28 cellular contexts compared by ENCODE assay signal in the genomic region with DNA sequence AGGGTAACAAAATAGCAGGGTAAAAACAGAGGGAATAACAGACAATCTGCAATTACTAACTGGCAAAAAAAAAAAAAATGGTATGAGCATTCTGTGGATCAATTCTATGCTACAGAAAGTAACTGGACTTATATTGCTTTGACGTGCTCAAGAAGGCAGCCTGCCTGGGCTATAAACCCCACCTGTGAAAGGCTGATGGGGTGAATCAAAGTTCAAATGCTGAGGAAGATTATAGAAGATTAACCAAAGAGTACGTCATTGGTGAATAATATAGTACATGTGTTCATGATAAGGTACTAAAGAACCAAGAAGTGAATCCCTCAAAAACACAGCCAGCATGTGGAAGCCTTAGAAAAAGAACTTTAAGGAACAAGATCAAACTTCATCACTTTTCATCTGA.
"Had no signal": no experiment of that assay in that cellular context is flagged by ENCODE, and none has a peak within 500 bp of the region (broad histone marks: within the 10 kb centered on the region; RNA-seq: fewer than 3 reads in every experiment).

No MANE protein-coding gene starts in this region.

- H3K36me3 ChIP-seq: colonic mucosa, esophagus muscularis mucosa, heart right ventricle, pancreas, right lobe of liver, suprapubic skin, transverse colon, upper lobe of right lung, uterus had no signal

- DNase-seq: colonic mucosa; effector CD8-positive, alpha-beta T cell; endodermal cell; foreskin melanocyte; glutamatergic neuron; heart right ventricle; hypothalamus; immature natural killer cell; mesenchymal stem cell; natural killer cell; pancreas; retina; right lobe of liver; stimulated activated CD4-positive, alpha-beta T cell treated with anti-CD3 and anti-CD28 coated beads, Interleukin-12 subunit alpha, Interleukin-12 subunit beta, amount 100 ng/mL, for 4 hours; stimulated activated CD4-positive, alpha-beta T cell treated with anti-CD3 and anti-CD28 coated beads, Interleukin-1b, Interleukin-23, amount 100 ng/mL, for 48 hours; stimulated activated CD4-positive, alpha-beta T cell treated with anti-CD3 and anti-CD28 coated beads, Interleukin-4, amount 100 ng/mL, for 1 hour; stimulated activated CD8-positive, alpha-beta memory T cell treated with anti-CD3 and anti-CD28 coated beads, Interleukin-4, amount 100 ng/mL, for 48 hours; stimulated activated naive CD4-positive, alpha-beta T cell; stimulated activated naive CD8-positive, alpha-beta T cell treated with anti-CD3 and anti-CD28 coated beads, Interleukin-15, amount 100 ng/mL, for 72 hours; transverse colon; upper lobe of right lung; uterus had no signal

- FAIRE-seq: keratinocyte, pancreas had no signal

- H3K27ac ChIP-seq: colonic mucosa, epithelial cell of prostate, esophagus muscularis mucosa, heart right ventricle, pancreas, right lobe of liver, suprapubic skin, transverse colon, upper lobe of right lung, uterus had no signal

- H3K27me3 ChIP-seq: colonic mucosa, esophagus muscularis mucosa, heart right ventricle, right lobe of liver, suprapubic skin, transverse colon, upper lobe of right lung, uterus had no signal

- H3K4me3 ChIP-seq: colonic mucosa, esophagus muscularis mucosa, heart right ventricle, pancreas, right lobe of liver, smooth muscle cell, suprapubic skin, transverse colon, upper lobe of right lung, uterus had no signal

- H3K9me3 ChIP-seq: colonic mucosa, esophagus muscularis mucosa, pancreas, right lobe of liver, suprapubic skin, transverse colon, upper lobe of right lung, uterus had no signal

- H3K4me1 ChIP-seq: colonic mucosa, esophagus muscularis mucosa, heart right ventricle, pancreas, right lobe of liver, suprapubic skin, transverse colon, upper lobe of right lung, uterus had no signal

- ATAC-seq: heart right ventricle; left lobe of liver; natural killer cell; pancreas; right lobe of liver; stimulated activated naive CD8-positive, alpha-beta T cell treated with anti-CD3 and anti-CD28 coated beads, Interleukin-15, amount 100 ng/mL, for 72 hours; upper lobe of right lung had no signal
